20 cellular contexts compared by ENCODE assay signal in genomic region chr12:19220205-19220604, GRCh38.
DNase-seq lines count a peak whose midpoint lies in the region; ATAC-seq lines count a peak whose summit lies in the region.
"Had no signal": no experiment of that assay in that cellular context is flagged by ENCODE, and none has a peak within 500 bp of the region (broad histone marks: within the 10 kb centered on the region; RNA-seq: fewer than 3 reads in every experiment).

No MANE protein-coding gene starts in this region.

- peaks cover 2% of the 10 kb centered on the region for H3K36me3 Mint-ChIP-seq in central memory CD8-positive, alpha-beta T cell (ENCODE audit: insufficient read depth)
- H3K36me3 Mint-ChIP-seq: activated naive CD8-positive, alpha-beta T cell had no signal

- H3K18ac ChIP-seq in mesenchymal stem cell (ENCODE audit: low read depth in 1 of 2, low read length in 2 of 2) = no peak overlapping the region

- H3K4me3 Mint-ChIP-seq in central memory CD8-positive, alpha-beta T cell = no peak overlapping the region
- H3K4me3 Mint-ChIP-seq: activated CD4-positive, alpha-beta T cell treated with anti-CD3 and anti-CD28 coated beads for 36 hours; activated naive CD8-positive, alpha-beta T cell; stimulated activated naive CD8-positive, alpha-beta T cell treated with anti-CD3 and anti-CD28 coated beads, Interleukin-15, amount 100 ng/mL, for 72 hours; T-helper 2 cell treated with Interferon-gamma antibody and Interleukin-4, amounts not matched to agents 5 μg/mL and 100 μg/mL, for 36 hours had no signal

- no peaks in the 10 kb centered on the region for H3K9me3 Mint-ChIP-seq in central memory CD8-positive, alpha-beta T cell
- H3K9me3 Mint-ChIP-seq: stimulated activated naive CD8-positive, alpha-beta T cell treated with anti-CD3 and anti-CD28 coated beads, Interleukin-15, amount 100 ng/mL, for 72 hours; T-helper 2 cell treated with Interferon-gamma antibody and Interleukin-4, amounts not matched to agents 5 μg/mL and 100 μg/mL, for 36 hours had no signal

- peak overlapping the region; percentile 34 for H3K9ac ChIP-seq in mesenchymal stem cell (ENCODE audit: low read length)

- H2BK120ac ChIP-seq in mesenchymal stem cell (ENCODE audit: low read depth, low read length) = no peak overlapping the region

- no peaks in the 10 kb centered on the region for H3K9me3 ChIP-seq in mesenchymal stem cell (ENCODE audit: control insufficient read depth, low read length)
- H3K9me3 ChIP-seq: left lung, ovary, uterus had no signal

- H3K27ac Mint-ChIP-seq in central memory CD8-positive, alpha-beta T cell (ENCODE audit: low read depth) = no peak overlapping the region
- H3K27ac Mint-ChIP-seq: activated CD4-positive, alpha-beta T cell treated with anti-CD3 and anti-CD28 coated beads for 36 hours; activated naive CD8-positive, alpha-beta T cell; stimulated activated naive CD8-positive, alpha-beta T cell treated with anti-CD3 and anti-CD28 coated beads, Interleukin-15, amount 100 ng/mL, for 72 hours; T-helper 2 cell treated with Interferon-gamma antibody and Interleukin-4, amounts not matched to agents 5 μg/mL and 100 μg/mL, for 36 hours had no signal

- H3K14ac ChIP-seq in mesenchymal stem cell (ENCODE audit: low read length in 2 of 2) = no peak overlapping the region

- H3K4me1 ChIP-seq in mesenchymal stem cell (ENCODE audit: control insufficient read depth, insufficient read depth, low read depth, low read length) = peaks cover 2% of the 10 kb centered on the region
- H3K4me1 ChIP-seq: left lung had no signal

- no peak overlapping the region for H2AK5ac ChIP-seq in mesenchymal stem cell (ENCODE audit: low read length, severe bottlenecking)

- no peak overlapping the region for H3K4me3 ChIP-seq in mesenchymal stem cell (ENCODE audit: insufficient read depth in 1 of 2, low read depth in 1 of 2, low read length in 2 of 2)
- H3K4me3 ChIP-seq: left lung, ovary, uterus had no signal

- no peak overlapping the region for H2BK5ac ChIP-seq in mesenchymal stem cell (ENCODE audit: low read depth, low read length, poor library complexity, severe bottlenecking)

- no peak overlapping the region for H4K8ac ChIP-seq in mesenchymal stem cell (ENCODE audit: low read length)

- peak; percentile 70 for ATAC-seq in central memory CD8-positive, alpha-beta T cell (replicated peaks; ENCODE audit: extremely low read depth, poor library complexity, severe bottlenecking)
- ATAC-seq in HG02678 (IDR thresholded peaks at IDR 0.05; ENCODE audit: unreplicated experiment) (no peak), left lobe of liver (no peak)
- ATAC-seq: activated CD4-positive, alpha-beta T cell treated with anti-CD3 and anti-CD28 coated beads for 36 hours; left lung; stimulated activated naive CD8-positive, alpha-beta T cell treated with anti-CD3 and anti-CD28 coated beads, Interleukin-15, amount 100 ng/mL, for 72 hours had no signal

- DNase-seq in EL (peak; percentile 55), NCI-H460 (ENCODE audit: extremely low read depth, low read depth) (peak; percentile 88), mesenchymal stem cell (peak; percentile 73), NCI-H2171 treated with DMSO at 0.1 percent for 48 hours (lab: John Stamatoyannopoulos, UW) (no peak), left lobe of liver (ENCODE audit: low spot score) (no peak), LoVo (ENCODE audit: low spot score) (no peak)
- DNase-seq in central memory CD8-positive, alpha-beta T cell (ENCODE audit: low spot score in 2 of 2) = no peak
- DNase-seq: activated CD4-positive, alpha-beta T cell treated with anti-CD3 and anti-CD28 coated beads for 36 hours; activated T-cell treated with anti-CD3 and anti-CD28 coated beads for 4 hours; central memory CD4-positive, alpha-beta T cell; hippocampal formation; left lung; MM.1S; NCI-H2081; ovary; stimulated activated naive CD8-positive, alpha-beta T cell treated with anti-CD3 and anti-CD28 coated beads, Interleukin-15, amount 100 ng/mL, for 72 hours; uterus had no signal

- no peak overlapping the region for H2AFZ ChIP-seq in mesenchymal stem cell (ENCODE audit: low read depth, low read length)

- no peaks in the 10 kb centered on the region for H3K27me3 ChIP-seq in mesenchymal stem cell (ENCODE audit: control insufficient read depth in 1 of 2, insufficient read depth in 1 of 2, low read length in 2 of 2)
- H3K27me3 ChIP-seq: left lung, ovary, uterus had no signal

- no peak overlapping the region for H3K27ac ChIP-seq in mesenchymal stem cell (ENCODE audit: low read length, poor library complexity, severe bottlenecking)
- H3K27ac ChIP-seq: left lung, ovary, uterus had no signal

- no CpG with 5 or more reads among the region's 3 CpGs for WGBS in mesenchymal stem cell

- H3K23ac ChIP-seq in mesenchymal stem cell (ENCODE audit: low read length in 2 of 2) = no peak overlapping the region

- H3K36me3 ChIP-seq in mesenchymal stem cell (ENCODE audit: control insufficient read depth in 1 of 2, insufficient read depth in 2 of 2, low read depth in 1 of 2, low read length in 2 of 2) = no peaks in the 10 kb centered on the region
- H3K36me3 ChIP-seq: left lung, ovary, uterus had no signal

- no peaks in the 10 kb centered on the region for H3K27me3 Mint-ChIP-seq in central memory CD8-positive, alpha-beta T cell
- H3K27me3 Mint-ChIP-seq: activated CD4-positive, alpha-beta T cell treated with anti-CD3 and anti-CD28 coated beads for 36 hours; stimulated activated naive CD8-positive, alpha-beta T cell treated with anti-CD3 and anti-CD28 coated beads, Interleukin-15, amount 100 ng/mL, for 72 hours had no signal

- H2BK15ac ChIP-seq in mesenchymal stem cell (ENCODE audit: low read depth, poor library complexity, severe bottlenecking) = no peak overlapping the region

- H3K4me1 Mint-ChIP-seq in central memory CD8-positive, alpha-beta T cell = no peaks in the 10 kb centered on the region
- H3K4me1 Mint-ChIP-seq: stimulated activated naive CD8-positive, alpha-beta T cell treated with anti-CD3 and anti-CD28 coated beads, Interleukin-15, amount 100 ng/mL, for 72 hours had no signal

- no peak overlapping the region for H3K4me2 ChIP-seq in mesenchymal stem cell (ENCODE audit: low read length, poor library complexity, severe bottlenecking)

- no peak overlapping the region for H3K4ac ChIP-seq in mesenchymal stem cell (ENCODE audit: low read depth in 1 of 2, low read length in 2 of 2)

- H2BK12ac ChIP-seq in mesenchymal stem cell (ENCODE audit: low read length in 2 of 2) = no peak overlapping the region

- H3K79me1 ChIP-seq in mesenchymal stem cell (replicated peaks; ENCODE audit: low read length, poor library complexity, severe bottlenecking) = peaks cover 11% of the 10 kb centered on the region

- H4K91ac ChIP-seq in mesenchymal stem cell (ENCODE audit: low read length) = no peak overlapping the region

Comparison
In these comparisons a context has a peak if more than half of its experiments do, and no peak if none do; other contexts are left out.
1. DNase-seq: peak in EL (single experiment), NCI-H460 (single experiment) and mesenchymal stem cell (single experiment); none in central memory CD8-positive, alpha-beta T cell (0 of 2), NCI-H2171 treated with DMSO at 0.1 percent for 48 hours (single experiment), left lobe of liver (single experiment) and LoVo (single experiment).